Comparison of ENCODE assay signal across 19 cellular contexts in genomic region chr2:183536714-183537113, GRCh38.
"Had no signal": no experiment of that assay in that cellular context is flagged by ENCODE, and none has a peak within 500 bp of the region (broad histone marks: within the 10 kb centered on the region; RNA-seq: fewer than 3 reads in every experiment).

No MANE protein-coding gene starts in this region.

- H3K36me3 ChIP-seq: SJSA1 had no signal

- H3K4me1 Mint-ChIP-seq: IgD-negative memory B cell had no signal

- H3K4me3 Mint-ChIP-seq: IgD-negative memory B cell had no signal

- H3K4me1 ChIP-seq: SJSA1 had no signal

- H3K4me3 ChIP-seq: SJSA1, SK-N-MC had no signal

- H3K27me3 ChIP-seq: SJSA1 had no signal

- H3K9me3 ChIP-seq: SJSA1 had no signal

- H3K27ac ChIP-seq: SJSA1, SK-N-MC had no signal

- H3K36me3 Mint-ChIP-seq: IgD-negative memory B cell had no signal

- DNase-seq: KBM-7, MV-4-11, NCI-H1048, NCI-H1105, NCI-H1417, NCI-H1436 treated with DMSO at 0.1 percent for 48 hours, NCI-H1694, NCI-H187 treated with DMSO at 0.1 percent for 48 hours, NCI-H2029 treated with DMSO at 0.1 percent for 48 hours, NCI-H2227 treated with DMSO at 0.1 percent for 48 hours, NCI-H524, NCI-H69, NCI-H774, Right ventricle myocardium superior, RPMI8226, SIG-M5 had no signal

- H3K27ac Mint-ChIP-seq: IgD-negative memory B cell had no signal

- H3K9me3 Mint-ChIP-seq: IgD-negative memory B cell had no signal
